Comparison of ENCODE assay signal across 8 cellular contexts in the genomic region with DNA sequence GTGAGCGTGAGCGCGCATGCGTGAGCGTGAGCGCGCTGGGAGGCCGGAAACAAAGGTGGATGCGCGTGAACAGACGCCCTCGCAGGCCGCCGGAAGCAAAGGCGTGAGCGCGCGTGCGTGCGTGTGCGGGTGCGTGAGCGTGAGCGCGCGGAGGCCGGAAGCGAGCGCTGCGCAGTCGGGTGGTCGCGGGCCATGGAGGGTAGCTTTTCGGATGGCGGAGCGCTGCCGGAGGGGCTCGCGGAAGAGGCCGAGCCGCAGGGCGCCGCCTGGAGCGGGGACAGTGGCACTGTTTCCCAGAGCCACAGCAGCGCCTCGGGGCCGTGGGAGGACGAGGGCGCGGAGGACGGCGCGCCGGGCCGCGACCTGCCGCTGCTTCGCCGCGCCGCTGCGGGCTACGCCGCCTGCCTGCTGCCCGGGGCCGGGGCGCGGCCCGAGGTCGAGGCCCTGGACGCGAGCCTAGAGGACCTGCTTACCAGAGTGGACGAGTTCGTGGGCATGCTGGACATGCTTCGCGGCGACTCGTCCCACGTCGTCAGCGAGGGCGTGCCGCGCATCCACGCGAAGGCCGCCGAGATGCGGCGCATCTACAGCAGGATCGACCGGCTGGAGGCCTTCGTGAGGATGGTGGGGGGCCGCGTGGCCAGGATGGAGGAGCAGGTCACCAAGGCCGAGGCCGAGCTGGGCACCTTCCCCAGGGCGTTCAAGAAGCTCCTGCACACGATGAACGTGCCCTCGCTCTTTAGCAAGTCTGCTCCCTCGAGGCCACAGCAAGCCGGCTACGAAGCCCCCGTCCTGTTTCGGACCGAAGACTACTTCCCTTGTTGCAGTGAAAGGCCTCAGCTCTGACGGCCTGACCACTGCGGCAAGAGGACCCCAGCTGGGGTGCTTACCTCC. TPM values are rescaled to one million over a fixed set of nuclear protein-coding genes. Genes with fewer than 3 reads are reported as not detected.
DNase-seq lines count a peak whose midpoint lies in the region; ATAC-seq and TF ChIP-seq lines count a peak whose summit lies in the region.

A gene with protein sequence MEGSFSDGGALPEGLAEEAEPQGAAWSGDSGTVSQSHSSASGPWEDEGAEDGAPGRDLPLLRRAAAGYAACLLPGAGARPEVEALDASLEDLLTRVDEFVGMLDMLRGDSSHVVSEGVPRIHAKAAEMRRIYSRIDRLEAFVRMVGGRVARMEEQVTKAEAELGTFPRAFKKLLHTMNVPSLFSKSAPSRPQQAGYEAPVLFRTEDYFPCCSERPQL (plus strand): TSS at position 157 of the 894 bp plus-strand sequence. CDS start 36 bp downstream, at position 193.

- no peaks in the 10 kb centered on the region for H3K9me3 ChIP-seq in colonic mucosa

- H3K27me3 ChIP-seq in colonic mucosa, result no peaks in the 10 kb centered on the region

- no peaks in the 10 kb centered on the region for H3K36me3 ChIP-seq in colonic mucosa

- H3K4me3 ChIP-seq in colonic mucosa, result peak within 1 kb of the TSS; percentile 77

- TF ChIP-seq CTCF in colonic mucosa (IDR thresholded peaks at IDR 0.05), result no peak

- H3K27ac ChIP-seq in colonic mucosa, result peak within 1 kb of the TSS; percentile 92

- no peaks in the 10 kb centered on the region for H3K4me1 ChIP-seq in colonic mucosa

- intact Hi-C loops in colonic mucosa (cut with DNase I), result loop anchor here (5.0 to 10.0 kb wide), 2 partner anchors 269 to 356 kb away; no protein-coding TSS in a partner anchor

- peak within 1 kb of the TSS; percentile 87 to 96 for H3K9ac ChIP-seq in colonic mucosa (ENCODE audit: low read depth in 2 of 2, low read length in 2 of 2)

- DNase-seq in AML-193 (lab: John Stamatoyannopoulos, UW), result peak; percentile 72 to 76
- DNase-seq in NCI-H460 (ENCODE audit: extremely low read depth, low read depth), result peak; percentile 72
- peak; percentile 91 for DNase-seq in activated CD4-positive, alpha-beta T cell treated with anti-CD3 and anti-CD28 coated beads for 48 hours
- DNase-seq in colonic mucosa, result peak; percentile 88
- peak; percentile 97 for DNase-seq in left kidney (ENCODE audit: low read depth, low spot score)
- DNase-seq in stimulated activated CD4-positive, alpha-beta T cell treated with anti-CD3 and anti-CD28 coated beads, Interleukin-1b, Interleukin-23, amount 100 ng/mL, for 48 hours, result peak; percentile 88

- ATAC-seq in GM19035 (IDR thresholded peaks at IDR 0.05; ENCODE audit: unreplicated experiment) (peak; percentile 84), HG03342 (IDR thresholded peaks at IDR 0.05; ENCODE audit: unreplicated experiment) (peak; percentile 76)

RNA-seq across cellular contexts. Expression of the gene that starts here (rescaled TPM):
- total RNA-seq in NCI-H460 (2014; rRNA removed; shearing (Covaris generic)), result 17.6 and 18.4 TPM in 2 replicates
- 25.8 and 34.5 TPM in 2 replicates for polyA plus RNA-seq in NCI-H460 (2014; cell fraction: nucleus; rRNA removed)
- total RNA-seq in colonic mucosa, result 10 to 100 TPM; 14.4 to 16.4 TPM

Comparison
In these comparisons a context has a peak if more than half of its experiments do, and no peak if none do; other contexts are left out.
1. Peak in every context shown above with its lines: DNase-seq, ATAC-seq, H3K4me3 ChIP-seq and H3K27ac ChIP-seq.